1 cellular context compared by ENCODE assay signal in the genomic region with DNA sequence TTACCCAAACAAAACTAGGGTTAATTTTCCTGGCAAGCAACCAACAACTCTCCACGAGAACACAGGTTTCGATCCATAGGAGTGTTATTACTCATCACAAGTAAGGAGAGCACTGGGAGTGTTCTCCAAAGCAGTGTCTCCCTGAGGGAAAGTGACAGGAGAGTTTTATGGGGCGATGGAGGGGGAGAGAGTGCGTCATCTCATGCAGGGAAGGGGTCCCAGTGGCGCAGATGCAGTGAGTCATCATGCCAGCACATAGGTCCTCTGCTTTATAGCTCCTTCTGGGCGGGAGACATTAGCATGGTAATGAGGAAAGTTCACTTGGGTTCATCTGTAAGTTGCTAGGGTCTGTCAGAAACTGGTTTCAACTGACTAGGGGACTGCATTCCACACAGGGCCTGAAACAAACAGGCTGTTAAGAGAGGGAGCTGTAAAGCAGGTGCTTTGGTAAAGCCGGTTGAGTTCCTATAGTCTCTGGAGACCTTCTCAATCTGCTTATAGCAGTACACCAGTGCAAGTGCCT.
TF ChIP-seq lines count a peak whose summit lies in the region.

No MANE protein-coding gene starts in this region.

TF ChIP-seq in HepG2, 621 proteins besides CTCF, POLR2A, EP300 and RAD21:
- TF ChIP-seq FLYWCH1 (CRISPR knock-in tag; IDR thresholded peaks at IDR 0.05), result no peak
- TF ChIP-seq CCAR2 (optimal IDR thresholded peaks at IDR 0.05; ENCODE audit: low read depth, low read length), result no peak
- TF ChIP-seq ZNF615 (CRISPR knock-in tag; IDR thresholded peaks at IDR 0.05; ENCODE audit: borderline replicate concordance), result no peak
- TF ChIP-seq MTF2 (CRISPR knock-in tag; IDR thresholded peaks at IDR 0.05; ENCODE audit: borderline replicate concordance), result no peak
- no peak for TF ChIP-seq NPAS2 (CRISPR knock-in tag; IDR thresholded peaks at IDR 0.05; ENCODE audit: borderline replicate concordance)
- no peak for TF ChIP-seq SMARCC2 (IDR thresholded peaks at IDR 0.05)
- TF ChIP-seq TCF12 (IDR thresholded peaks at IDR 0.05), result no peak
- TF ChIP-seq TCF12 (CRISPR knock-in tag; IDR thresholded peaks at IDR 0.05), result no peak
- TF ChIP-seq, protein P1, sequence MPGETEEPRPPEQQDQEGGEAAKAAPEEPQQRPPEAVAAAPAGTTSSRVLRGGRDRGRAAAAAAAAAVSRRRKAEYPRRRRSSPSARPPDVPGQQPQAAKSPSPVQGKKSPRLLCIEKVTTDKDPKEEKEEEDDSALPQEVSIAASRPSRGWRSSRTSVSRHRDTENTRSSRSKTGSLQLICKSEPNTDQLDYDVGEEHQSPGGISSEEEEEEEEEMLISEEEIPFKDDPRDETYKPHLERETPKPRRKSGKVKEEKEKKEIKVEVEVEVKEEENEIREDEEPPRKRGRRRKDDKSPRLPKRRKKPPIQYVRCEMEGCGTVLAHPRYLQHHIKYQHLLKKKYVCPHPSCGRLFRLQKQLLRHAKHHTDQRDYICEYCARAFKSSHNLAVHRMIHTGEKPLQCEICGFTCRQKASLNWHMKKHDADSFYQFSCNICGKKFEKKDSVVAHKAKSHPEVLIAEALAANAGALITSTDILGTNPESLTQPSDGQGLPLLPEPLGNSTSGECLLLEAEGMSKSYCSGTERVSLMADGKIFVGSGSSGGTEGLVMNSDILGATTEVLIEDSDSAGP (CRISPR knock-in tag; IDR thresholded peaks at IDR 0.05; ENCODE audit: borderline replicate concordance), result no peak
- TF ChIP-seq, protein P2, sequence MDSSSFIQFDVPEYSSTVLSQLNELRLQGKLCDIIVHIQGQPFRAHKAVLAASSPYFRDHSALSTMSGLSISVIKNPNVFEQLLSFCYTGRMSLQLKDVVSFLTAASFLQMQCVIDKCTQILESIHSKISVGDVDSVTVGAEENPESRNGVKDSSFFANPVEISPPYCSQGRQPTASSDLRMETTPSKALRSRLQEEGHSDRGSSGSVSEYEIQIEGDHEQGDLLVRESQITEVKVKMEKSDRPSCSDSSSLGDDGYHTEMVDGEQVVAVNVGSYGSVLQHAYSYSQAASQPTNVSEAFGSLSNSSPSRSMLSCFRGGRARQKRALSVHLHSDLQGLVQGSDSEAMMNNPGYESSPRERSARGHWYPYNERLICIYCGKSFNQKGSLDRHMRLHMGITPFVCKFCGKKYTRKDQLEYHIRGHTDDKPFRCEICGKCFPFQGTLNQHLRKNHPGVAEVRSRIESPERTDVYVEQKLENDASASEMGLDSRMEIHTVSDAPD (CRISPR knock-in tag; IDR thresholded peaks at IDR 0.05), result no peak
TF ChIP-seq in HepG2: peak in this region for 0.
